25 cellular contexts compared by ENCODE assay signal in genomic region chr11:117940736-117941135, GRCh38. TPM values are rescaled to one million over a fixed set of nuclear protein-coding genes. Genes with fewer than 3 reads are reported as not detected.
A peak's percentile ranks its signal among the peaks of the same experiment; 100 is the strongest.
DNase-seq lines count a peak whose midpoint lies in the region; ATAC-seq and TF ChIP-seq lines count a peak whose summit lies in the region.
"Had no signal": no experiment of that assay in that cellular context is flagged by ENCODE, and none has a peak within 500 bp of the region (broad histone marks: within the 10 kb centered on the region; RNA-seq: fewer than 3 reads in every experiment).

No MANE protein-coding gene starts in this region.

- peaks cover 0 to 2% of the 10 kb centered on the region in 2 donors for H3K4me1 ChIP-seq in lung (ENCODE audit: control insufficient read depth in 2 of 2, insufficient read depth in 2 of 2, low read length in 2 of 2)
- no peaks in the 10 kb centered on the region for H3K4me1 ChIP-seq in stomach
- H3K4me1 ChIP-seq: BE2C, HAP-1 had no signal

- H3K4me3 ChIP-seq in lung (no peak overlapping the region), stomach (no peak overlapping the region)
- H3K4me3 ChIP-seq: HAP-1 had no signal

- WGBS in lung, 2 donors: 97 to 98% methylated on average over 8 of the region's 8 CpGs
- 94 to 98% (median 96%) methylated on average over 8 of the region's 8 CpGs for WGBS in stomach, 5 donors

- TF ChIP-seq CTCF in lung (IDR thresholded peaks at IDR 0.05; ENCODE audit: control extremely low read depth, extremely low read depth) (no peak), stomach (IDR thresholded peaks at IDR 0.05) (no peak)

- H3K27me3 ChIP-seq in lung (ENCODE audit: control insufficient read depth, insufficient read depth) (no peaks in the 10 kb centered on the region), stomach (no peaks in the 10 kb centered on the region)
- H3K27me3 ChIP-seq: BE2C had no signal

- H3K9me3 ChIP-seq in lung (ENCODE audit: control insufficient read depth in 2 of 2, insufficient read depth in 1 of 2, low read length in 1 of 2) (peaks cover 0 to 4% of the 10 kb centered on the region in 2 donors), stomach (no peaks in the 10 kb centered on the region)
- H3K9me3 ChIP-seq: BE2C, HAP-1 had no signal

- no peak for ATAC-seq in stimulated activated naive CD8-positive, alpha-beta T cell treated with anti-CD3 and anti-CD28 coated beads, Interleukin-15, Interleukin-2, amounts not matched to agents 100 U/mL and 50 U/mL, for 24 hours
- ATAC-seq in lung (ENCODE audit: insufficient read depth, low FRiP score): no peak
- ATAC-seq: Panc1 had no signal

- peak overlapping the region; percentile 4 for H3K27ac Mint-ChIP-seq in stimulated activated naive CD8-positive, alpha-beta T cell treated with anti-CD3 and anti-CD28 coated beads, Interleukin-15, Interleukin-2, amounts not matched to agents 100 ng/mL and 50 ng/mL, for 24 hours

- H3K9me3 Mint-ChIP-seq in stimulated activated naive CD8-positive, alpha-beta T cell treated with anti-CD3 and anti-CD28 coated beads, Interleukin-15, Interleukin-2, amounts not matched to agents 100 ng/mL and 50 ng/mL, for 24 hours: no peaks in the 10 kb centered on the region
- H3K9me3 Mint-ChIP-seq: IgD-negative memory B cell had no signal

- intact Hi-C loops in stomach (cut with DNase I; ENCODE audit: low total_unique reads): loop anchor here (10.0 kb wide), 1 partner anchor 114 kb away; no protein-coding TSS in a partner anchor

- no peak overlapping the region for H3K4me3 Mint-ChIP-seq in stimulated activated naive CD8-positive, alpha-beta T cell treated with anti-CD3 and anti-CD28 coated beads, Interleukin-15, Interleukin-2, amounts not matched to agents 100 ng/mL and 50 ng/mL, for 24 hours
- H3K4me3 Mint-ChIP-seq: IgD-negative memory B cell had no signal

- H3K36me3 Mint-ChIP-seq in stimulated activated naive CD8-positive, alpha-beta T cell treated with anti-CD3 and anti-CD28 coated beads, Interleukin-15, Interleukin-2, amounts not matched to agents 100 ng/mL and 50 ng/mL, for 24 hours (ENCODE audit: low read depth): no peaks in the 10 kb centered on the region

- H3K27me3 Mint-ChIP-seq in stimulated activated naive CD8-positive, alpha-beta T cell treated with anti-CD3 and anti-CD28 coated beads, Interleukin-15, Interleukin-2, amounts not matched to agents 100 ng/mL and 50 ng/mL, for 24 hours: no peaks in the 10 kb centered on the region

- DNase-seq in DMS53 (lab: John Stamatoyannopoulos, UW) (peak; percentile 42), DMS53 treated with DMSO at 0.1 percent for 48 hours (lab: John Stamatoyannopoulos, UW; ENCODE audit: unreplicated experiment) (no peak), lung (ENCODE audit: low spot score) (peak; percentile 21), stomach (peak; percentile 15), C1 segment of cervical spinal cord (lab: John Stamatoyannopoulos, UW) (no peak), globus pallidus (ENCODE audit: low spot score) (no peak)
- DNase-seq in stimulated activated naive CD8-positive, alpha-beta T cell treated with anti-CD3 and anti-CD28 coated beads, Interleukin-15, Interleukin-2, amounts not matched to agents 100 U/mL and 50 U/mL, for 24 hours: no peak
- DNase-seq: BE2C, DMS153, GOT3, NCI-H1092, NCI-H1417 treated with DMSO at 0.1 percent for 48 hours, NCI-H1694 treated with DMSO at 0.1 percent for 48 hours, NCI-H2081, NCI-H2227 treated with DMSO at 0.1 percent for 48 hours, NCI-H510A, SHP77 treated with DMSO at 0.1 percent for 48 hours had no signal

- TF ChIP-seq POLR2A in stomach (IDR thresholded peaks at IDR 0.05): no peak

- H3K27ac ChIP-seq in lung (ENCODE audit: low read depth in 1 of 2, low read length in 1 of 2) (no peak overlapping the region), stomach (no peak overlapping the region)
- H3K27ac ChIP-seq: 22Rv1, HL-60, KMS-11, RWPE1 had no signal

- peaks cover 51% of the 10 kb centered on the region for H3K4me1 Mint-ChIP-seq in stimulated activated naive CD8-positive, alpha-beta T cell treated with anti-CD3 and anti-CD28 coated beads, Interleukin-15, Interleukin-2, amounts not matched to agents 100 ng/mL and 50 ng/mL, for 24 hours (ENCODE audit: low read depth)

- H3K36me3 ChIP-seq in lung (ENCODE audit: control insufficient read depth in 2 of 2, insufficient read depth in 2 of 2, low read length in 2 of 2): no peaks in the 10 kb centered on the region
- no peaks in the 10 kb centered on the region for H3K36me3 ChIP-seq in stomach
- H3K36me3 ChIP-seq: BE2C, HAP-1 had no signal

- TF ChIP-seq EP300 in stomach (IDR thresholded peaks at IDR 0.05): no peak

RNA-seq across cellular contexts. Expression of gene TMPRSS13, which starts 11.5 kb away (rescaled TPM):
- total RNA-seq in lung (1 to 10 TPM; 9.4 TPM), stomach (1 to 10 TPM in 2 of 5 donors, under 1 TPM in 1, not detected in 2; 0.37 to 2.2 (median 1.2) TPM)
- polyA plus RNA-seq in lung (1 to 10 TPM; 5.8 to 9.1 TPM), stomach (1 to 10 TPM in 1 of 3 donors, under 1 TPM in 1, not detected in 1; 0.19 to 3.8 TPM)

RNA-seq across cellular contexts. Expression of gene IL10RA, which starts 45.5 kb away (rescaled TPM):
- 10 to 100 TPM; 15.4 to 41.1 TPM for total RNA-seq in lung
- polyA plus RNA-seq in lung: 10 to 100 TPM in 1 of 2 donors, 1 to 10 TPM in 1; 7.9 to 52.5 TPM
- 100 to 1,000 TPM in 1 of 5 donors, 10 to 100 TPM in 3, 1 to 10 TPM in 1; 5.4 to 190 (median 18.7) TPM for total RNA-seq in stomach
- polyA plus RNA-seq in stomach: 1 to 10 TPM; 2.1 to 4.2 (median 3.2) TPM

Comparison
In these comparisons a context has a peak if more than half of its experiments do, and no peak if none do; other contexts are left out.
1. DNase-seq: peak in DMS53 (single experiment), lung (single experiment) and stomach (single experiment); none in DMS53 treated with DMSO at 0.1 percent for 48 hours (single experiment), stimulated activated naive CD8-positive, alpha-beta T cell treated with anti-CD3 and anti-CD28 coated beads, Interleukin-15, Interleukin-2, amounts not matched to agents 100 U/mL and 50 U/mL, for 24 hours (single experiment), C1 segment of cervical spinal cord (0 of 14) and globus pallidus (single experiment).